ENCODE assay signal across 9 cellular contexts in genomic region chr16:24635900-24636610, GRCh38.
A peak's percentile ranks its signal among the peaks of the same experiment; 100 is the strongest.
DNase-seq lines count a peak whose midpoint lies in the region; ATAC-seq and TF ChIP-seq lines count a peak whose summit lies in the region.
"Had no signal": no experiment of that assay in that cellular context is flagged by ENCODE, and none has a peak within 500 bp of the region (broad histone marks: within the 10 kb centered on the region; RNA-seq: fewer than 3 reads in every experiment).

No MANE protein-coding gene starts in this region.

- peak overlapping the region; percentile 55; the same call in 1 of the 2 replicates for H3K4me3 Mint-ChIP-seq in HFFc6
- H3K4me3 Mint-ChIP-seq: neural crest cell had no signal

- DNase-seq in HFFc6 (peak; percentile 84), SK-N-MC (ENCODE audit: low read depth, low spot score) (peak; percentile 99), Right ventricle myocardium superior (peak; percentile 82), stomach (peak; percentile 66), cortex of kidney (lab: John Stamatoyannopoulos, UW) (no peak)

- peak overlapping the region; percentile 91 for H3K27ac ChIP-seq in SK-N-MC
- no peak overlapping the region for H3K27ac ChIP-seq in stomach

- no peak for TF ChIP-seq EP300 in stomach (IDR thresholded peaks at IDR 0.05)

- peaks cover 0 to 15% (median 7%) of the 10 kb centered on the region in 4 donors for H3K4me1 ChIP-seq in stomach

- H3K4me1 Mint-ChIP-seq in HFFc6 (ENCODE audit: low read depth): peaks cover 28% of the 10 kb centered on the region
- H3K4me1 Mint-ChIP-seq: neural crest cell had no signal

- no peak for TF ChIP-seq POLR2A in stomach (IDR thresholded peaks at IDR 0.05)

- H3K9me3 ChIP-seq in SK-N-MC (ENCODE audit: low read depth, low read length): no peaks in the 10 kb centered on the region
- H3K9me3 ChIP-seq in stomach: no peaks in the 10 kb centered on the region

- intact Hi-C loops in Right ventricle myocardium superior (cut with DNase I) (no loop called here), stomach (cut with DNase I; ENCODE audit: low total_unique reads) (no loop called here)

- H3K4me3 ChIP-seq in SK-N-MC (peak overlapping the region; percentile 35), stomach (no peak overlapping the region)

- H3K36me3 ChIP-seq in SK-N-MC (ENCODE audit: insufficient read depth, low read length) (no peaks in the 10 kb centered on the region), stomach (no peaks in the 10 kb centered on the region)

- H3K36me3 Mint-ChIP-seq in HFFc6 (ENCODE audit: low read depth): no peaks in the 10 kb centered on the region

- no peaks in the 10 kb centered on the region for H3K27me3 ChIP-seq in stomach

- H3K9me3 Mint-ChIP-seq in HFFc6: peaks cover 4% of the 10 kb centered on the region; the same call in 1 of the 2 replicates

- ATAC-seq in Right ventricle myocardium superior (ENCODE audit: poor library complexity) (peak; percentile 85), GM21390 (IDR thresholded peaks at IDR 0.05; ENCODE audit: unreplicated experiment) (no peak), HG03095 (IDR thresholded peaks at IDR 0.05; ENCODE audit: unreplicated experiment) (no peak), HG03025 (IDR thresholded peaks at IDR 0.05; ENCODE audit: low FRiP score, unreplicated experiment) (no peak)

- no peak overlapping the region for H3K9ac ChIP-seq in SK-N-MC (ENCODE audit: insufficient read length)

- peak overlapping the region; percentile 81 for H3K27ac Mint-ChIP-seq in HFFc6

- TF ChIP-seq CTCF in HFFc6 (IDR thresholded peaks at IDR 0.05) (no peak), stomach (IDR thresholded peaks at IDR 0.05) (no peak)

- WGBS in stomach, 5 donors: 21 to 33% (median 27%) methylated on average over 6 of the region's 6 CpGs

- no peaks in the 10 kb centered on the region; the same call in none of the 2 replicates for H3K27me3 Mint-ChIP-seq in HFFc6 (ENCODE audit: insufficient read depth)
